14 cellular contexts compared by ENCODE assay signal in the genomic region with DNA sequence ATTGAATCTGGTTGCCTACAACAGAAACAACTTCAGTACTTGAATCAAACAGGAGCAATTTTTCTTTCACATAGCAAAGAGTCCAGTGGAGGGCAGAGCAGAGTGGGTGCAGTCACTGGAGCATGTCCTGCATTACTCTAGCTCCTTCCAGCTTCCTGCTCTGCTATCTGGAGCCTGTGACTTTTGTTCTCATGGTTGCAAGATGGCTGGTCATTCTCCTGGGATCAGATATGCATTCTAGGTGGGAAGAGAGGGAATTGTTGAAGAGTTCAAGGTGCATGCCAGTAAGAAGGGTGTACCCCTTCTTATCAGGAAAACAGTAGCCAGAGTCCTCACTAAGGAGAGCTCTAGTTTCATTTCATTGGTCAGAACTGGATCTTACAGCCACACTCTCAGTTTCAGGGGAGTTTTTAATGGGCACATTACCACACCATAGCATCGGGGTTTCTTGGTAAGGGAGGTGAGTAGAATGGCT. TPM values are rescaled to one million over a fixed set of nuclear protein-coding genes. Genes with fewer than 3 reads are reported as not detected.
DNase-seq lines count a peak whose midpoint lies in the region; ATAC-seq and TF ChIP-seq lines count a peak whose summit lies in the region.
"Had no signal": no experiment of that assay in that cellular context is flagged by ENCODE, and none has a peak within 500 bp of the region (broad histone marks: within the 10 kb centered on the region; RNA-seq: fewer than 3 reads in every experiment).

No MANE protein-coding gene starts in this region.

- no peaks in the 10 kb centered on the region for H3K9me3 ChIP-seq in BE2C
- H3K9me3 ChIP-seq: gastrocnemius medialis had no signal

- H3K27me3 Mint-ChIP-seq in endothelial cell (ENCODE audit: unreplicated experiment): no peaks in the 10 kb centered on the region
- peaks cover 0 to 2% (median 0%) of the 10 kb centered on the region in 3 donors for H3K27me3 Mint-ChIP-seq in immature natural killer cell (ENCODE audit: low read depth in 3 of 3)
- H3K27me3 Mint-ChIP-seq: memory B cell had no signal

- H3K27ac Mint-ChIP-seq in endothelial cell (ENCODE audit: unreplicated experiment): peak overlapping the region; percentile 68
- H3K27ac Mint-ChIP-seq in immature natural killer cell: no peak overlapping the region
- H3K27ac Mint-ChIP-seq: memory B cell had no signal

- H3K9me3 Mint-ChIP-seq in endothelial cell (ENCODE audit: unreplicated experiment) (no peaks in the 10 kb centered on the region), immature natural killer cell (no peaks in the 10 kb centered on the region)
- H3K9me3 Mint-ChIP-seq: activated naive CD4-positive, alpha-beta T cell treated with anti-CD3 and anti-CD28 coated beads, Interleukin-2, amount 50 U/mL, for 72 hours; memory B cell had no signal

- H3K4me1 Mint-ChIP-seq in endothelial cell (ENCODE audit: unreplicated experiment): peaks cover 5% of the 10 kb centered on the region
- no peaks in the 10 kb centered on the region for H3K4me1 Mint-ChIP-seq in immature natural killer cell

- H3K36me3 ChIP-seq in BE2C: no peaks in the 10 kb centered on the region; the same call in 1 of the 2 replicates

- ATAC-seq in GM18868 (IDR thresholded peaks at IDR 0.05; ENCODE audit: unreplicated experiment) (peak; percentile 84), HG03097 (IDR thresholded peaks at IDR 0.05; ENCODE audit: low FRiP score, unreplicated experiment) (peak; percentile 58), GM21360 (IDR thresholded peaks at IDR 0.05; ENCODE audit: unreplicated experiment) (no peak)
- ATAC-seq: gastrocnemius medialis, sciatic nerve had no signal

- peaks cover 11% of the 10 kb centered on the region for H3K36me3 Mint-ChIP-seq in endothelial cell (ENCODE audit: low read depth, unreplicated experiment)
- peaks cover 19 to 46% (median 20%) of the 10 kb centered on the region in 3 donors for H3K36me3 Mint-ChIP-seq in immature natural killer cell
- H3K36me3 Mint-ChIP-seq: activated naive CD4-positive, alpha-beta T cell treated with anti-CD3 and anti-CD28 coated beads, Interleukin-2, amount 50 U/mL, for 72 hours had no signal

- DNase-seq in BE2C (peak; percentile 15), endothelial cell (ENCODE audit: low spot score) (no peak), NCI-H2081 (lab: John Stamatoyannopoulos, UW) (no peak), immature natural killer cell (no peak), SHP77 (lab: John Stamatoyannopoulos, UW) (no peak)
- DNase-seq: activated CD4-positive, alpha-beta T cell treated with anti-CD3 and anti-CD28 coated beads, Interleukin-2, amount 50 U/mL, for 48 hours; gastrocnemius medialis; MM.1S had no signal

- H3K4me3 Mint-ChIP-seq in endothelial cell (ENCODE audit: unreplicated experiment) (no peak overlapping the region), immature natural killer cell (no peak overlapping the region)
- H3K4me3 Mint-ChIP-seq: memory B cell had no signal

- TF ChIP-seq CTCF in BE2C (IDR thresholded peaks at IDR 0.05; ENCODE audit: low read depth, low read length) (peak; percentile 41), endothelial cell (IDR thresholded peaks at IDR 0.05; ENCODE audit: unreplicated experiment) (no peak)

- H3K4me1 ChIP-seq in BE2C: peaks cover 10% of the 10 kb centered on the region

- H3K4me3 ChIP-seq in BE2C (ENCODE audit: low read depth, low read length): no peak overlapping the region
- H3K4me3 ChIP-seq: gastrocnemius medialis had no signal

- H3K27me3 ChIP-seq in BE2C: no peaks in the 10 kb centered on the region
- H3K27me3 ChIP-seq: gastrocnemius medialis had no signal

RNA-seq across cellular contexts. Expression of gene IFT43, which starts 8.0 kb away (rescaled TPM):
- 12.6 TPM for polyA plus RNA-seq in BE2C (2012; ENCODE audit: insufficient read depth, insufficient read length, low read depth)
- total RNA-seq in endothelial cell (ENCODE audit: unreplicated experiment): 22.8 TPM
- polyA plus RNA-seq in immature natural killer cell: 10 to 100 TPM; 16.5 to 24.4 (median 16.7) TPM

RNA-seq across cellular contexts. Expression of gene TGFB3, which starts 11.8 kb away (rescaled TPM):
- polyA plus RNA-seq in BE2C (2012; ENCODE audit: insufficient read depth, insufficient read length, low read depth): 1.4 TPM
- 1.5 TPM for total RNA-seq in endothelial cell (ENCODE audit: unreplicated experiment)
- polyA plus RNA-seq in immature natural killer cell: under 1 TPM in 2 of 3 donors, not detected in 1; 0.39 to 0.46 TPM
